Comparison of ENCODE assay signal across 2 cellular contexts in genomic region chr13:114338959-114339358, GRCh38.
TF ChIP-seq lines count a peak whose summit lies in the region.

No MANE protein-coding gene starts in this region.

TF ChIP-seq in GM23338, 12 proteins besides CTCF, POLR2A, EP300 and RAD21 (continued from another document):
- no peak for TF ChIP-seq CREB1 (CRISPR knock-in tag; IDR thresholded peaks at IDR 0.05; ENCODE audit: low read depth)
- no peak for TF ChIP-seq EZH2 (IDR thresholded peaks at IDR 0.05; ENCODE audit: low read depth, unreplicated experiment)
- no peak for TF ChIP-seq ZNF114 (CRISPR knock-in tag; IDR thresholded peaks at IDR 0.05)
- TF ChIP-seq ZNF331 (CRISPR knock-in tag; IDR thresholded peaks at IDR 0.05; ENCODE audit: low read depth), result no peak
- no peak for TF ChIP-seq ZNF462 (CRISPR knock-in tag; IDR thresholded peaks at IDR 0.05)
- no peak for TF ChIP-seq POLR2AphosphoS5 (IDR thresholded peaks at IDR 0.05; ENCODE audit: low read depth)
- TF ChIP-seq JUNB (IDR thresholded peaks at IDR 0.05; ENCODE audit: unreplicated experiment), result no peak
- no peak for TF ChIP-seq REST (IDR thresholded peaks at IDR 0.05; ENCODE audit: unreplicated experiment)
- no peak for TF ChIP-seq ETS1 (IDR thresholded peaks at IDR 0.05)

TF ChIP-seq in WTC11, 78 proteins besides CTCF, POLR2A, EP300 and RAD21:
- TF ChIP-seq FOXP4 (CRISPR knock-in tag; IDR thresholded peaks at IDR 0.05) (no peak), OVOL2 (CRISPR knock-in tag; IDR thresholded peaks at IDR 0.05; ENCODE audit: borderline replicate concordance) (no peak), ZNF423 (CRISPR knock-in tag; IDR thresholded peaks at IDR 0.05) (peak; percentile 40; the same call in 1 of the 2 replicates)
